ENCODE assay signal across 8 cellular contexts in the genomic region with DNA sequence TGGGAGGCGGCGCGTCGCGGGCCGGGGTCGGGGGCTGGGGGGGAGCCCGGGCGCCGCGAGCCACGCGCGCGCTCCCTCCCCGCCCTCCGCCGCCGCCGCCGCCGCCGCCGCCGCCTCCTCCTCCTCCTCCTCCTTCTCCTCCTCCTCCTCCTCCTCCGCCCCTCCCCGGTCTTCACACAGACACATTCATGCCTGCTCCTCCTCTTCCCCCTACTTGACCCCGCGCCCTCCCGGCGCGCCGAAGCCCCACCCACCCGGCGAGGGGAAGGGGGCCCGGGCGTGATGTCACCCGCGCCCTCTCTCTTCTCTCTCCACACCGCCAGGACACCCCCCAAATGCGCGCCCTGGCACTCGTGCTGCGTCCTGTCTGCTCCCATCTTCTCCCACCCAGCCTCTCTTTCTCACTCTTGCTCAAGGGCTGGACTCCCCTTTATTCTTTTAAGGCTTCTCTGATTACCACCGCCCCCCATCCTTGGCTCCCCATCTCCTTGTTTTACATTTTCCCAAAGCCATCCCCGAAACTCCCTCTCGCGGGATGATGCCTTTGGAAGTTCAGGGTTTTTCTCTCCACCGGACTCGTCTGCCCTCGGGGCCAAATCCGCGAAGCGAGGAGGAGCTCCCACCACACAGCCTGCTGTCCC. TPM values are rescaled to one million over a fixed set of nuclear protein-coding genes. Genes with fewer than 3 reads are reported as not detected.
DNase-seq lines count a peak whose midpoint lies in the region; ATAC-seq and TF ChIP-seq lines count a peak whose summit lies in the region.

No MANE protein-coding gene starts in this region.

- peaks cover 10 to 21% (median 15%) of the 10 kb centered on the region in 4 donors for H3K4me1 ChIP-seq in liver (ENCODE audit: control insufficient read depth in 4 of 4, insufficient read depth in 4 of 4, low read length in 3 of 4)
- peaks cover 3% of the 10 kb centered on the region for H3K4me1 ChIP-seq in testis

- peak overlapping the region in 1 of 3 donors; percentile 86 for H3K4me3 ChIP-seq in liver (ENCODE audit: low read depth in 1 of 3, low read length in 3 of 3)
- peak overlapping the region; percentile 62 to 82 for H3K4me3 ChIP-seq in testis

- H3K27ac Mint-ChIP-seq in dendritic cell treated with granulocyte-macrophage colony-stimulating factor and Interleukin-4, amounts not matched to agents 40 ng/mL and 50 ng/mL, for 4 days: no peak overlapping the region

- H3K36me3 ChIP-seq in liver (ENCODE audit: control insufficient read depth in 4 of 4, insufficient read depth in 3 of 4, low read depth in 1 of 4, low read length in 3 of 4) (no peaks in the 10 kb centered on the region), testis (ENCODE audit: low read depth, missing control alignments) (no peaks in the 10 kb centered on the region)

- WGBS in liver: 6% methylated on average over 50 of the region's 54 CpGs
- 3 to 5% methylated on average over 26 to 29 of the region's 54 CpGs for WGBS in testis, 2 donors

- TF ChIP-seq POLR2A in testis (IDR thresholded peaks at IDR 0.05): no peak

- H3K27me3 ChIP-seq in liver (ENCODE audit: control insufficient read depth in 4 of 4, insufficient read depth in 4 of 4, low read length in 3 of 4) (peaks cover 0 to 14% (median 2%) of the 10 kb centered on the region in 4 donors), testis (no peaks in the 10 kb centered on the region)

- intact Hi-C loops in dendritic cell treated with granulocyte-macrophage colony-stimulating factor and Interleukin-4, amounts not matched to agents 40 ng/mL and 50 ng/mL, for 4 days (cut with micrococcal nuclease): loop anchor here (10.0 kb wide), 1 partner anchor 57 kb away; no protein-coding TSS in a partner anchor
- intact Hi-C loops in testis (cut with DNase I; ENCODE audit: low total_unique reads): no loop called here

- H3K27me3 Mint-ChIP-seq in dendritic cell treated with granulocyte-macrophage colony-stimulating factor and Interleukin-4, amounts not matched to agents 40 ng/mL and 50 ng/mL, for 4 days: peaks cover 80% of the 10 kb centered on the region

- H3K9ac ChIP-seq in liver (ENCODE audit: low read depth in 1 of 2, low read length in 2 of 2): no peak overlapping the region

- no peaks in the 10 kb centered on the region for H3K36me3 Mint-ChIP-seq in dendritic cell treated with granulocyte-macrophage colony-stimulating factor and Interleukin-4, amounts not matched to agents 40 ng/mL and 50 ng/mL, for 4 days (ENCODE audit: low read depth)

- DNase-seq in EH (ENCODE audit: low read depth): peak; percentile 71
- peak; percentile 40 for DNase-seq in NCI-H69 (lab: John Stamatoyannopoulos, UW)
- DNase-seq in testis: peak; percentile 78
- no peak for DNase-seq in NCI-H1436 treated with DMSO at 0.1 percent for 48 hours (lab: John Stamatoyannopoulos, UW)

- H3K27ac ChIP-seq in liver (ENCODE audit: low read depth in 1 of 2, low read length in 2 of 2) (peak overlapping the region; percentile 31 to 36), testis (peak overlapping the region; percentile 83 to 88)

- no peak for TF ChIP-seq RAD21 in liver (IDR thresholded peaks at IDR 0.05)

- TF ChIP-seq CTCF in liver (IDR thresholded peaks at IDR 0.05; ENCODE audit: low read depth, low read length, missing input control) (no peak), testis (IDR thresholded peaks at IDR 0.05) (no peak)

- no peak for ATAC-seq in GM21737 (IDR thresholded peaks at IDR 0.05; ENCODE audit: unreplicated experiment)
- ATAC-seq in GM19324 (IDR thresholded peaks at IDR 0.05; ENCODE audit: low FRiP score, unreplicated experiment): no peak

- peaks cover 23% of the 10 kb centered on the region for H3K4me1 Mint-ChIP-seq in dendritic cell treated with granulocyte-macrophage colony-stimulating factor and Interleukin-4, amounts not matched to agents 40 ng/mL and 50 ng/mL, for 4 days (ENCODE audit: low read depth)

- no peaks in the 10 kb centered on the region for H3K9me3 Mint-ChIP-seq in dendritic cell treated with granulocyte-macrophage colony-stimulating factor and Interleukin-4, amounts not matched to agents 40 ng/mL and 50 ng/mL, for 4 days

- H3K9me3 ChIP-seq in liver (ENCODE audit: control insufficient read depth in 4 of 4, low read length in 3 of 4) (no peaks in the 10 kb centered on the region), testis (no peaks in the 10 kb centered on the region)

- peak overlapping the region; percentile 75 for H3K4me3 Mint-ChIP-seq in dendritic cell treated with granulocyte-macrophage colony-stimulating factor and Interleukin-4, amounts not matched to agents 40 ng/mL and 50 ng/mL, for 4 days

TF ChIP-seq in liver, 16 proteins besides CTCF, POLR2A, EP300 and RAD21:
- TF ChIP-seq ZBTB33 (IDR thresholded peaks at IDR 0.05): no peak
- no peak for TF ChIP-seq HNF4G (IDR thresholded peaks at IDR 0.05)
- no peak for TF ChIP-seq YY1 (IDR thresholded peaks at IDR 0.05)
- TF ChIP-seq HNF4A (conservative IDR thresholded peaks at IDR 0.05): no peak
- no peak for TF ChIP-seq TAF1 (conservative IDR thresholded peaks at IDR 0.05)

RNA-seq across cellular contexts. Expression of gene GLI3, which starts 1.0 kb away (rescaled TPM):
- total RNA-seq in liver (under 1 TPM; 0.28 to 0.42 TPM), testis (1 to 10 TPM; 3.8 to 5.0 TPM)
- polyA plus RNA-seq in liver (under 1 TPM; 0.09 to 0.24 TPM), testis (ENCODE audit: insufficient read depth, low read depth, low replicate concordance) (7.3 TPM)
